ENCODE assay signal across 14 cellular contexts in the genomic region with DNA sequence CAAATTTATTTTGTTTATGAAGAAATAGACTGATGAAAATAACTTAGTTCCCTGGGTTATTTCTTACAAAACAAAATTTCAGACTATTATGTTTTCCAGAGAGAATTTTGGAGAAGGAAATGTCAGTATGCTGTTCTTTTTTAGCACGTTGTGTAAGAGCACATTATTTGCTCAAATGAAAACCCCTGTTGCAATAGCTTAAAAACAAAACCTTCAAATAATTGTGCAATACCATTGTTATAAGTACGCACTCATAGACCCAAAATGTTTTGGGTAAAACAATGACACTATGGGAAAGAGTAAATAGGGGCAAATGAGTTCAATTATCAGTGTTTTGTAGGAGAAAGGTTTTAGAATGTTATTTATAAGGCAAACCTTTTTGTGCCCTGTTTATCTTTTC. TPM values are rescaled to one million over a fixed set of nuclear protein-coding genes. Genes with fewer than 3 reads are reported as not detected.
DNase-seq lines count a peak whose midpoint lies in the region; ATAC-seq and TF ChIP-seq lines count a peak whose summit lies in the region.
"Had no signal": no experiment of that assay in that cellular context is flagged by ENCODE, and none has a peak within 500 bp of the region (broad histone marks: within the 10 kb centered on the region; RNA-seq: fewer than 3 reads in every experiment).

No MANE protein-coding gene starts in this region.

- H3K36me3 ChIP-seq in sigmoid colon: no peaks in the 10 kb centered on the region

- ATAC-seq in GM18867 (IDR thresholded peaks at IDR 0.05; ENCODE audit: unreplicated experiment) (no peak), GM21576 (IDR thresholded peaks at IDR 0.05; ENCODE audit: unreplicated experiment) (no peak), GM18511 (IDR thresholded peaks at IDR 0.05; ENCODE audit: unreplicated experiment) (no peak)

- H3K4me3 ChIP-seq in fibroblast of the aortic adventitia (ENCODE audit: low read depth, low read length) (no peak overlapping the region), sigmoid colon (no peak overlapping the region)

- peak overlapping the region in 1 of 2 donors; percentile 51 for H3K4me3 Mint-ChIP-seq in CD14-positive monocyte
- H3K4me3 Mint-ChIP-seq: CD8-positive, alpha-beta memory T cell; T-helper 1 cell treated with Interleukin-12 subunit alpha and Interleukin-12 subunit beta and Interleukin-4 antibody, amounts not matched to agents 30 μg/mL and 1 μg/mL, for 36 hours had no signal

- intact Hi-C loops in CD14-positive monocyte (cut with micrococcal nuclease) (no loop called here), sigmoid colon (cut with DNase I) (no loop called here)

- no peaks in the 10 kb centered on the region for H3K9me3 Mint-ChIP-seq in CD14-positive monocyte
- H3K9me3 Mint-ChIP-seq: CD8-positive, alpha-beta memory T cell; T-helper 1 cell treated with Interleukin-12 subunit alpha and Interleukin-12 subunit beta and Interleukin-4 antibody, amounts not matched to agents 30 μg/mL and 1 μg/mL, for 36 hours had no signal

- H3K27me3 ChIP-seq in sigmoid colon: no peaks in the 10 kb centered on the region

- DNase-seq in CD14-positive monocyte (ENCODE audit: low spot score): no peak
- DNase-seq in SIG-M5 treated with dmso at 0.1 percent for 504 hours (lab: John Stamatoyannopoulos, UW; ENCODE audit: unreplicated experiment): peak; percentile 93
- peak; percentile 86 for DNase-seq in fibroblast of the aortic adventitia (ENCODE audit: low read depth)
- no peak for DNase-seq in sigmoid colon
- DNase-seq in stimulated activated CD4-positive, alpha-beta T cell treated with anti-CD3 and anti-CD28 coated beads, Interleukin-1b, Interleukin-23, amount 100 ng/mL, for 48 hours: no peak
- DNase-seq: CD8-positive, alpha-beta memory T cell; kidney; NCI-H1436; NCI-H748 treated with DMSO at 0.1 percent for 48 hours had no signal

- H3K36me3 Mint-ChIP-seq in CD14-positive monocyte: peaks cover 5 to 15% of the 10 kb centered on the region in 2 donors

- H3K27ac ChIP-seq in sigmoid colon: peak overlapping the region; percentile 41 to 68 (median 46)
- H3K27ac ChIP-seq: epithelial cell of prostate had no signal

- no peaks in the 10 kb centered on the region for H3K9me3 ChIP-seq in sigmoid colon

- peak in 2 of 4 donors; percentile 45 to 79 for TF ChIP-seq EP300 in sigmoid colon (IDR thresholded peaks at IDR 0.05)

- H3K27me3 Mint-ChIP-seq in CD14-positive monocyte (ENCODE audit: low read depth in 3 of 3): peaks cover 0 to 3% (median 0%) of the 10 kb centered on the region in 3 donors

- no peak for TF ChIP-seq POLR2A in sigmoid colon (IDR thresholded peaks at IDR 0.05)

- peaks cover 84% of the 10 kb centered on the region for H3K4me1 Mint-ChIP-seq in CD14-positive monocyte

- 55 to 66% methylated on average over 2 of the region's 2 CpGs for WGBS in sigmoid colon, 2 donors

- TF ChIP-seq CTCF in CD14-positive monocyte (IDR thresholded peaks at IDR 0.05) (no peak), fibroblast of the aortic adventitia (IDR thresholded peaks at IDR 0.05; ENCODE audit: insufficient read depth, low read length) (no peak), sigmoid colon (IDR thresholded peaks at IDR 0.05) (no peak)

- H3K27ac Mint-ChIP-seq in CD14-positive monocyte: peak overlapping the region; percentile 86 to 95 (median 92)
- H3K27ac Mint-ChIP-seq: T-helper 1 cell treated with Interleukin-12 subunit alpha and Interleukin-12 subunit beta and Interleukin-4 antibody, amounts not matched to agents 30 μg/mL and 1 μg/mL, for 36 hours had no signal

- H3K4me1 ChIP-seq in sigmoid colon: peaks cover 0 to 32% (median 15%) of the 10 kb centered on the region in 4 donors

RNA-seq across cellular contexts. Expression of a gene that starts 18.2 kb away (rescaled TPM):
- 100 to 1,000 TPM; 386 to 511 TPM for polyA plus RNA-seq in CD14-positive monocyte
- 134 and 234 TPM in 2 replicates for total RNA-seq in fibroblast of the aortic adventitia (ENCODE audit: low replicate concordance)
- 100 to 1,000 TPM in 3 of 4 donors, 10 to 100 TPM in 1; 92.7 to 247 (median 139) TPM for total RNA-seq in sigmoid colon
- polyA plus RNA-seq in sigmoid colon: 100 to 1,000 TPM in 1 of 3 donors, 10 to 100 TPM in 2; 26.1 to 132 (median 35.4) TPM

RNA-seq across cellular contexts. Expression of a gene that starts 18.5 kb away (rescaled TPM):
- polyA plus RNA-seq in CD14-positive monocyte (10 to 100 TPM; 26.0 to 27.0 TPM), sigmoid colon (10 to 100 TPM in 2 of 3 donors, 1 to 10 TPM in 1; 9.0 to 38.2 (median 16.2) TPM)
- total RNA-seq in fibroblast of the aortic adventitia (ENCODE audit: low replicate concordance) (21.6 and 21.7 TPM in 2 replicates), sigmoid colon (10 to 100 TPM; 21.8 to 36.2 (median 24.1) TPM)

Comparison
In these comparisons a context has a peak if more than half of its experiments do, and no peak if none do; other contexts are left out.
1. DNase-seq: peak in SIG-M5 treated with dmso at 0.1 percent for 504 hours (single experiment) and fibroblast of the aortic adventitia (single experiment); none in CD14-positive monocyte (single experiment), sigmoid colon (single experiment) and stimulated activated CD4-positive, alpha-beta T cell treated with anti-CD3 and anti-CD28 coated beads, Interleukin-1b, Interleukin-23, amount 100 ng/mL, for 48 hours (single experiment).